23 cellular contexts compared by ENCODE assay signal in genomic region chr5:118794281-118794680, GRCh38.
"Had no signal": no experiment of that assay in that cellular context is flagged by ENCODE, and none has a peak within 500 bp of the region (broad histone marks: within the 10 kb centered on the region; RNA-seq: fewer than 3 reads in every experiment).

No MANE protein-coding gene starts in this region.

- DNase-seq: stimulated activated CD4-positive, alpha-beta T cell treated with anti-CD3 and anti-CD28 coated beads, Interleukin-2, amount 100 ng/mL, for 24 hours; stimulated activated CD4-positive, alpha-beta T cell treated with anti-CD3 and anti-CD28 coated beads, Interleukin-2, amount 100 ng/mL, for 48 hours; stimulated activated CD4-positive, alpha-beta T cell treated with anti-CD3 and anti-CD28 coated beads, Interleukin-4, amount 100 ng/mL, for 1 hour; stimulated activated CD4-positive, alpha-beta T cell treated with anti-CD3 and anti-CD28 coated beads, Interleukin-4, amount 100 ng/mL, for 24 hours; stimulated activated CD4-positive, alpha-beta T cell treated with anti-CD3 and anti-CD28 coated beads, Interleukin-4, amount 100 ng/mL, for 4 hours; stimulated activated CD8-positive, alpha-beta memory T cell treated with anti-CD3 and anti-CD28 coated beads, Interleukin-4, amount 100 ng/mL, for 48 hours; stimulated activated naive B cell treated with anti-CD40 and anti-IgM and Interleukin-4, amounts not matched to agents 10 μg/mL and 1 μg/mL and 100 μg/mL, for 72 hours; stimulated activated naive CD4-positive, alpha-beta T cell; stimulated activated naive CD4-positive, alpha-beta T cell treated with Interleukin-2 at 50 U/mL for 16 hours; stimulated activated naive CD8-positive, alpha-beta T cell treated with anti-CD3 and anti-CD28 coated beads, Interleukin-15, amount 100 ng/mL, for 72 hours; stimulated activated naive CD8-positive, alpha-beta T cell treated with anti-CD3 and anti-CD28 coated beads, Interleukin-15, Interleukin-2, amounts not matched to agents 100 U/mL and 50 U/mL, for 24 hours; stomach; substantia nigra; thyroid gland; tibial artery; transverse colon; upper lobe of left lung; upper lobe of right lung; uterus had no signal

- H3K27ac ChIP-seq: stomach, suprapubic skin, thoracic aorta, thyroid gland, tibial artery, tibial nerve, transverse colon, upper lobe of left lung, upper lobe of right lung, uterus, vagina had no signal

- H3K27me3 ChIP-seq: stomach, suprapubic skin, thyroid gland, tibial artery, tibial nerve, transverse colon, upper lobe of left lung, upper lobe of right lung, uterus, vagina had no signal

- H3K4me3 ChIP-seq: stomach, suprapubic skin, thoracic aorta, thyroid gland, tibial artery, tibial nerve, transverse colon, upper lobe of left lung, upper lobe of right lung, uterus, vagina had no signal

- H3K36me3 ChIP-seq: stomach, suprapubic skin, thoracic aorta, thyroid gland, tibial artery, tibial nerve, transverse colon, upper lobe of left lung, upper lobe of right lung, uterus, vagina had no signal

- H3K9me3 ChIP-seq: stomach, suprapubic skin, thoracic aorta, thyroid gland, tibial artery, tibial nerve, transverse colon, upper lobe of left lung, upper lobe of right lung, uterus, vagina had no signal

- H3K4me1 ChIP-seq: uterus had no signal
